ENCODE assay signal across 7 cellular contexts in genomic region chr11:72751293-72752087, GRCh38. TPM values are rescaled to one million over a fixed set of nuclear protein-coding genes. Genes with fewer than 3 reads are reported as not detected.
DNase-seq lines count a peak whose midpoint lies in the region; ATAC-seq, FAIRE-seq and TF ChIP-seq lines count a peak whose summit lies in the region.

No MANE protein-coding gene starts in this region.

- WGBS in pancreas, 2 donors, result 31 to 33% methylated on average over 18 of the region's 18 CpGs

- intact Hi-C loops in pancreas (cut with DNase I), result no loop called here

- H3K36me3 ChIP-seq in H7 (replicated peaks; ENCODE audit: control insufficient read depth, insufficient read depth, low read length) (peaks cover 2% of the 10 kb centered on the region; the same call in 1 of the 2 replicates), pancreas (peaks cover 0 to 15% (median 5%) of the 10 kb centered on the region in 3 donors)

- FAIRE-seq in pancreas (lab: Jason Lieb, UNC), result no peak

- H3K4me3 ChIP-seq in H7 (ENCODE audit: insufficient read depth, low read depth, low read length), result peak overlapping the region; percentile 67
- peak overlapping the region; percentile 45 to 76 (median 64) for H3K4me3 ChIP-seq in pancreas

- H3K27me3 ChIP-seq in H7 (ENCODE audit: control insufficient read depth, insufficient read depth, low read length) (no peaks in the 10 kb centered on the region), pancreas (no peaks in the 10 kb centered on the region)

- ATAC-seq in pancreas, result peak; percentile 3 to 12 (median 6)
- ATAC-seq in GM19324 (IDR thresholded peaks at IDR 0.05; ENCODE audit: low FRiP score, unreplicated experiment), result no peak

- H3K9me3 ChIP-seq in pancreas, result no peaks in the 10 kb centered on the region

- H3K27ac ChIP-seq in epithelial cell of prostate, result peak overlapping the region; percentile 67
- H3K27ac ChIP-seq in pancreas, result peak overlapping the region in 2 of 4 donors; percentile 15 to 22

- DNase-seq in H7 (peak; percentile 78), OCI-M1 (lab: John Stamatoyannopoulos, UW) (peak; percentile 68), epithelial cell of prostate (ENCODE audit: low read depth, low spot score) (no peak), pancreas (peak in 1 of 6 donors; percentile 40), H4 (ENCODE audit: low spot score) (no peak), Ammon's horn (ENCODE audit: low spot score) (no peak)

- TF ChIP-seq CTCF in pancreas (IDR thresholded peaks at IDR 0.05), result no peak

- H3K4me1 ChIP-seq in pancreas, result no peaks in the 10 kb centered on the region

RNA-seq across cellular contexts. Expression of gene ARAP1, which starts 0.7 kb away (rescaled TPM):
- total RNA-seq in H7 (2014; rRNA removed; shearing (Covaris generic)), result 85.2 and 85.5 TPM in 2 replicates
- 10 to 100 TPM; 21.5 to 72.0 (median 34.4) TPM for total RNA-seq in pancreas
- 10 to 100 TPM; 69.1 to 73.5 TPM for polyA plus RNA-seq in pancreas
- total RNA-seq in H4 (2014; rRNA removed; shearing (Covaris generic)), result 17.7 and 20.1 TPM in 2 replicates

RNA-seq across cellular contexts. Expression of gene STARD10, which starts 42.4 kb away (rescaled TPM):
- 19.3 and 26.8 TPM in 2 replicates for total RNA-seq in H7 (2014; rRNA removed; shearing (Covaris generic))
- 100 to 1,000 TPM in 5 of 6 donors, 10 to 100 TPM in 1; 99.5 to 187 (median 153) TPM for total RNA-seq in pancreas
- 100 to 1,000 TPM; 201 to 366 TPM for polyA plus RNA-seq in pancreas
- total RNA-seq in H4 (2014; rRNA removed; shearing (Covaris generic)), result 23.2 and 25.1 TPM in 2 replicates

Comparison
In these comparisons a context has a peak if more than half of its experiments do, and no peak if none do; other contexts are left out.
1. DNase-seq: peak in H7 (single experiment) and OCI-M1 (single experiment); none in epithelial cell of prostate (single experiment), H4 (single experiment) and Ammon's horn (single experiment).